In genomic region chr21:25313891-25314646, GRCh38 we compare ENCODE assay signal across 10 cellular contexts.
DNase-seq lines count a peak whose midpoint lies in the region; ATAC-seq, FAIRE-seq and TF ChIP-seq lines count a peak whose summit lies in the region.
"Had no signal": no experiment of that assay in that cellular context is flagged by ENCODE, and none has a peak within 500 bp of the region (broad histone marks: within the 10 kb centered on the region; RNA-seq: fewer than 3 reads in every experiment).

No MANE protein-coding gene starts in this region.

- no peaks in the 10 kb centered on the region for H3K4me1 ChIP-seq in astrocyte (ENCODE audit: insufficient read depth, low read length)
- H3K4me1 ChIP-seq: BLaER1 had no signal

- H3K4me3 ChIP-seq in NB4 (ENCODE audit: low read depth, low read length), result no peak overlapping the region
- no peak overlapping the region for H3K4me3 ChIP-seq in astrocyte (ENCODE audit: insufficient read depth, low read depth, low read length)
- H3K4me3 ChIP-seq: BLaER1 had no signal

- H3K9ac ChIP-seq in astrocyte (ENCODE audit: low read length), result no peak overlapping the region
- H3K9ac ChIP-seq: BLaER1 had no signal

- no peaks in the 10 kb centered on the region for H3K79me2 ChIP-seq in astrocyte (ENCODE audit: insufficient read depth, low read length)

- H3K9me3 ChIP-seq in astrocyte (ENCODE audit: insufficient read depth, low read depth, low read length), result no peaks in the 10 kb centered on the region

- H3K4me2 ChIP-seq in astrocyte (ENCODE audit: low read length), result peak overlapping the region; percentile 53
- H3K4me2 ChIP-seq: BLaER1 had no signal

- peaks cover 2% of the 10 kb centered on the region for H3K9me3 Mint-ChIP-seq in astrocyte (ENCODE audit: unreplicated experiment)

- no peak for ATAC-seq in HG02678 (IDR thresholded peaks at IDR 0.05; ENCODE audit: unreplicated experiment)
- ATAC-seq in GM21423 (IDR thresholded peaks at IDR 0.05; ENCODE audit: unreplicated experiment), result no peak
- no peak for ATAC-seq in HG03097 (IDR thresholded peaks at IDR 0.05; ENCODE audit: low FRiP score, unreplicated experiment)

- H4K20me1 ChIP-seq in astrocyte (ENCODE audit: insufficient read depth, low read length), result no peaks in the 10 kb centered on the region
- H4K20me1 ChIP-seq: BLaER1 had no signal

- no peak for TF ChIP-seq POLR2A in NB4 (IDR thresholded peaks at IDR 0.05; ENCODE audit: extremely low read depth, insufficient read length)

- no peaks in the 10 kb centered on the region for H3K27me3 ChIP-seq in astrocyte (ENCODE audit: insufficient read depth, low read length)
- H3K27me3 ChIP-seq: BLaER1 had no signal

- no peak overlapping the region for H3K27ac Mint-ChIP-seq in astrocyte (ENCODE audit: unreplicated experiment)

- H3K4me1 Mint-ChIP-seq in astrocyte (ENCODE audit: low read depth, unreplicated experiment), result no peaks in the 10 kb centered on the region

- H2AFZ ChIP-seq in astrocyte (ENCODE audit: low read depth, low read length), result no peak overlapping the region

- no peaks in the 10 kb centered on the region for H3K27me3 Mint-ChIP-seq in astrocyte (ENCODE audit: low read depth, unreplicated experiment)

- peak; percentile 9 for FAIRE-seq in astrocyte (lab: Jason Lieb, UNC)

- no peak overlapping the region for H3K4me3 Mint-ChIP-seq in astrocyte (ENCODE audit: unreplicated experiment)

- no peak for TF ChIP-seq CTCF in NB4 (IDR thresholded peaks at IDR 0.05; ENCODE audit: low read depth, low read length)
- peak; percentile 30 for TF ChIP-seq CTCF in astrocyte (IDR thresholded peaks at IDR 0.05; ENCODE audit: insufficient read depth, low read depth, low read length)

- no peak overlapping the region for H3K27ac ChIP-seq in astrocyte (ENCODE audit: low read depth, low read length)
- H3K27ac ChIP-seq: BLaER1 had no signal

- H3K36me3 ChIP-seq in astrocyte (ENCODE audit: insufficient read depth, low read length), result no peaks in the 10 kb centered on the region
- H3K36me3 ChIP-seq: BLaER1 had no signal

- DNase-seq in DMS53 (lab: John Stamatoyannopoulos, UW) (peak; percentile 34), DMS53 treated with DMSO at 0.1 percent for 48 hours (lab: John Stamatoyannopoulos, UW; ENCODE audit: unreplicated experiment) (no peak), NB4 (ENCODE audit: low read depth) (peak; percentile 16), astrocyte (ENCODE audit: low read depth) (peak; percentile 20), renal cortical epithelial cell (ENCODE audit: low read depth) (peak; percentile 18)
- DNase-seq: NCI-H510A treated with DMSO at 0.1 percent for 48 hours had no signal

- no peaks in the 10 kb centered on the region for H3K36me3 Mint-ChIP-seq in astrocyte (ENCODE audit: low read depth, unreplicated experiment)
